21 cellular contexts compared by ENCODE assay signal in the genomic region with DNA sequence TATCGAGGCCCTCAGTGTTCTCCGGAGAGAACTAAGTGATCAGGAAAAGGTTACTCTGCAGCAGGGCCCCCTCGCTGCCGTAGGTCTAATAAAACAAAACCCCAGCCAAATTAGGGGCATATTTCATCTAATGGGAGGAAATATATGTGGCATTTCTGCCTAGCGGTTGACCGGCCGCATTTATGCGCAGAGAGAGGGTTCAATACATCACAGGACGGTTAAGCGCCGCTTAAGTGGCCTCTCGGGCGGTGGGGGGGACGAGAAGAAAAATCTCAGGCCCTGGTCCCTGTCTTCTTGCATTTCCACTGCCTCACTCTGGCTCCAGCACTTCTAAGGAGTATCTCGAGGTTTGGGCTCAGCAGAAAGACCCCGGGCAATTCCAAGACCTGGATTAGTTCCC.
"Had no signal": no experiment of that assay in that cellular context is flagged by ENCODE, and none has a peak within 500 bp of the region (broad histone marks: within the 10 kb centered on the region; RNA-seq: fewer than 3 reads in every experiment).

No MANE protein-coding gene starts in this region.

- H2AFZ ChIP-seq: hepatocyte, parathyroid adenoma had no signal

- H3K4me3 ChIP-seq: hepatocyte, mucosa of descending colon, psoas muscle, right lobe of liver, suprapubic skin, tibial artery had no signal

- H3K79me2 ChIP-seq: hepatocyte, parathyroid adenoma had no signal

- H3K36me3 Mint-ChIP-seq: stimulated activated effector memory CD8-positive, alpha-beta T cell treated with anti-CD3 and anti-CD28 coated beads, Interleukin-12 subunit alpha, Interleukin-12 subunit beta, amount 100 ng/mL, for 72 hours had no signal

- H3K36me3 ChIP-seq: right lobe of liver, suprapubic skin, tibial artery had no signal

- H3K9me3 Mint-ChIP-seq: dendritic cell treated with granulocyte-macrophage colony-stimulating factor and Interleukin-4, amounts not matched to agents 40 ng/mL and 50 ng/mL, for 4 days; endodermal cell; neural crest cell; stimulated activated effector memory CD8-positive, alpha-beta T cell treated with anti-CD3 and anti-CD28 coated beads, Interleukin-12 subunit alpha, Interleukin-12 subunit beta, amount 100 ng/mL, for 72 hours had no signal

- H3K4me2 ChIP-seq: hepatocyte had no signal

- H3K27ac ChIP-seq: hepatocyte, parathyroid adenoma, psoas muscle, right lobe of liver, suprapubic skin, tibial artery had no signal

- H3K4me1 ChIP-seq: parathyroid adenoma, psoas muscle, right lobe of liver had no signal

- H3K4me3 Mint-ChIP-seq: dendritic cell treated with granulocyte-macrophage colony-stimulating factor and Interleukin-4, amounts not matched to agents 40 ng/mL and 50 ng/mL, for 4 days; endodermal cell; naive thymus-derived CD8-positive, alpha-beta T cell; neural crest cell; stimulated activated effector memory CD8-positive, alpha-beta T cell treated with anti-CD3 and anti-CD28 coated beads, Interleukin-12 subunit alpha, Interleukin-12 subunit beta, amount 100 ng/mL, for 72 hours had no signal

- ATAC-seq: mucosa of descending colon; naive thymus-derived CD8-positive, alpha-beta T cell; psoas muscle; right lobe of liver; stimulated activated effector memory CD8-positive, alpha-beta T cell treated with anti-CD3 and anti-CD28 coated beads, Interleukin-12 subunit alpha, Interleukin-12 subunit beta, amount 100 ng/mL, for 72 hours; stimulated activated naive CD8-positive, alpha-beta T cell treated with anti-CD3 and anti-CD28 coated beads, Interleukin-15, Interleukin-2, amounts not matched to agents 100 U/mL and 50 U/mL, for 24 hours had no signal

- H3K9ac ChIP-seq: parathyroid adenoma had no signal

- H3K4me1 Mint-ChIP-seq: endodermal cell; naive thymus-derived CD8-positive, alpha-beta T cell; stimulated activated effector memory CD8-positive, alpha-beta T cell treated with anti-CD3 and anti-CD28 coated beads, Interleukin-12 subunit alpha, Interleukin-12 subunit beta, amount 100 ng/mL, for 72 hours had no signal

- H3K9me3 ChIP-seq: mucosa of descending colon, psoas muscle, right lobe of liver, suprapubic skin, tibial artery had no signal

- H3K27me3 ChIP-seq: right lobe of liver had no signal

- FAIRE-seq: colon had no signal

- H3K27ac Mint-ChIP-seq: dendritic cell treated with granulocyte-macrophage colony-stimulating factor and Interleukin-4, amounts not matched to agents 40 ng/mL and 50 ng/mL, for 4 days; endodermal cell; naive thymus-derived CD8-positive, alpha-beta T cell; stimulated activated effector memory CD8-positive, alpha-beta T cell treated with anti-CD3 and anti-CD28 coated beads, Interleukin-12 subunit alpha, Interleukin-12 subunit beta, amount 100 ng/mL, for 72 hours had no signal

- DNase-seq: endodermal cell; foreskin melanocyte; head of caudate nucleus; kidney glomerular epithelial cell; mucosa of descending colon; naive thymus-derived CD8-positive, alpha-beta T cell; occipital lobe; psoas muscle; retina; right lobe of liver; stimulated activated CD4-positive, alpha-beta T cell treated with anti-CD3 and anti-CD28 coated beads, Interleukin-4, amount 100 ng/mL, for 1 hour; stimulated activated CD8-positive, alpha-beta memory T cell treated with anti-CD3 and anti-CD28 coated beads, Interleukin-4, amount 100 ng/mL, for 48 hours; stimulated activated naive CD8-positive, alpha-beta T cell treated with anti-CD3 and anti-CD28 coated beads, Interleukin-15, Interleukin-2, amounts not matched to agents 100 U/mL and 50 U/mL, for 24 hours had no signal
